14 cellular contexts compared by ENCODE assay signal in the genomic region with DNA sequence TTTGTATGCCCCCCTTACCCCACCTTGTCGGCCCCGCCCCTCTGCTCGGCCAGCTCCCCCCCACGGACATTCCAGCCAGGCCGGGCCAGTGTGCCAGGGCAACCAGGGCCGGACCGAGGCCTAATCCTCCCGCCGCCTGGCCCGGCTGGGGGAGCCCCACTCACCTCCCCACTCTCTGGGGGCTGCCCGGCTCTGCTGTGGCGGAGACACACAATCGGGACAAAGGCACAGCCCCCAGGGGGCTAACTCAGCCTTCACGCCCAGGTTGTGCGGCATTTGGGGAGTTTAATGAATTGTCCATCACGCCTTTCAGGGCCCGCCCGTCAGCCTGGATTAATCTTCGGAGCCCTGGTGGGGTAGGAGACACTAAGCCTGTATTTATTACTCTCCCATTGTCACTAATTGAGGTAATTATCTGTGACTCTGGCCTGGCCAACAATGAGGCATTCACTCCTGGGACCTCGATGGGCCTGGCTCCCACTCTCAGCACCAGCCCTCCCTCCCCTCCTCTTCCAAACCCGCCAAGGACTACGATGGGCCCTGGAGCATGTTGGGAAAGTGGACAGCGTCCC.
"Had no signal": no experiment of that assay in that cellular context is flagged by ENCODE, and none has a peak within 500 bp of the region (broad histone marks: within the 10 kb centered on the region; RNA-seq: fewer than 3 reads in every experiment).

No MANE protein-coding gene starts in this region.

- H3K9me3 ChIP-seq: ovary, testis, upper lobe of right lung had no signal

- H3K27me3 ChIP-seq: ovary, testis had no signal

- H3K27ac ChIP-seq: hepatocyte, ovary, testis, upper lobe of right lung had no signal

- ATAC-seq: upper lobe of right lung had no signal

- H3K4me3 ChIP-seq: hepatocyte, ovary, testis, upper lobe of right lung had no signal

- H3K36me3 ChIP-seq: ovary, upper lobe of right lung had no signal

- DNase-seq: activated CD4-positive, alpha-beta T cell treated with anti-CD3 and anti-CD28 coated beads, Interleukin-2, amount 10 ng/mL, durations not matched to agents 7 days and 5 days; activated CD4-positive, CD25-positive, alpha-beta regulatory T cell; activated CD8-positive, alpha-beta memory T cell treated with anti-CD3 and anti-CD28 coated beads for 24 hours; activated naive CD4-positive, alpha-beta T cell treated with anti-CD3 and anti-CD28 coated beads, Interleukin-2, amount 10 ng/mL, durations not matched to agents 7 days and 5 days; activated T-cell treated with anti-CD3 and anti-CD28 coated beads for 4 hours; effector CD8-positive, alpha-beta T cell; kidney glomerular epithelial cell; mesendoderm; ovary; stimulated activated CD4-positive, alpha-beta T cell treated with anti-CD3 and anti-CD28 coated beads, Interleukin-2, amount 100 ng/mL, for 48 hours; stimulated activated CD8-positive, alpha-beta memory T cell treated with anti-CD3 and anti-CD28 coated beads, Interleukin-4, amount 100 ng/mL, for 48 hours; testis; upper lobe of right lung had no signal

- H3K4me1 ChIP-seq: testis, upper lobe of right lung had no signal

- H3K4me2 ChIP-seq: hepatocyte had no signal
